ENCODE assay signal across 19 cellular contexts in genomic region chr2:186531257-186531775, GRCh38.
"Had no signal": no experiment of that assay in that cellular context is flagged by ENCODE, and none has a peak within 500 bp of the region (broad histone marks: within the 10 kb centered on the region; RNA-seq: fewer than 3 reads in every experiment).

No MANE protein-coding gene starts in this region.

- H2AFZ ChIP-seq: neural progenitor cell had no signal

- H3K9me3 ChIP-seq: heart left ventricle, ovary, right atrium auricular region, sigmoid colon, stomach, thoracic aorta, transverse colon had no signal

- H3K27me3 ChIP-seq: heart left ventricle, neural progenitor cell, ovary, right atrium auricular region, sigmoid colon, stomach, transverse colon had no signal

- H3K9ac ChIP-seq: neural progenitor cell had no signal

- H3K4me3 ChIP-seq: heart left ventricle, neural progenitor cell, ovary, right atrium auricular region, sigmoid colon, skin epidermis, stomach, thoracic aorta, transverse colon had no signal

- H3K36me3 ChIP-seq: heart left ventricle, neural progenitor cell, ovary, right atrium auricular region, sigmoid colon, stomach, thoracic aorta, transverse colon had no signal

- H3K4me1 ChIP-seq: right atrium auricular region had no signal

- H3K27ac ChIP-seq: heart left ventricle, neural progenitor cell, ovary, right atrium auricular region, sigmoid colon, skin epidermis, thoracic aorta, transverse colon had no signal

- DNase-seq: effector memory CD8-positive, alpha-beta T cell; heart left ventricle; hippocampal formation; left colon; mammary epithelial cell; natural killer cell; nucleus accumbens; ovary; sigmoid colon; stimulated activated CD4-positive, alpha-beta T cell treated with anti-CD3 and anti-CD28 coated beads, Interleukin-12 subunit alpha, Interleukin-12 subunit beta, amount 100 ng/mL, for 4 hours; stimulated activated naive CD4-positive, alpha-beta T cell; stomach; substantia nigra; transverse colon had no signal

- FAIRE-seq: frontal cortex had no signal

- ATAC-seq: effector memory CD8-positive, alpha-beta T cell; heart left ventricle; left colon; natural killer cell had no signal

- H3K4me2 ChIP-seq: neural progenitor cell had no signal
